In the genomic region with DNA sequence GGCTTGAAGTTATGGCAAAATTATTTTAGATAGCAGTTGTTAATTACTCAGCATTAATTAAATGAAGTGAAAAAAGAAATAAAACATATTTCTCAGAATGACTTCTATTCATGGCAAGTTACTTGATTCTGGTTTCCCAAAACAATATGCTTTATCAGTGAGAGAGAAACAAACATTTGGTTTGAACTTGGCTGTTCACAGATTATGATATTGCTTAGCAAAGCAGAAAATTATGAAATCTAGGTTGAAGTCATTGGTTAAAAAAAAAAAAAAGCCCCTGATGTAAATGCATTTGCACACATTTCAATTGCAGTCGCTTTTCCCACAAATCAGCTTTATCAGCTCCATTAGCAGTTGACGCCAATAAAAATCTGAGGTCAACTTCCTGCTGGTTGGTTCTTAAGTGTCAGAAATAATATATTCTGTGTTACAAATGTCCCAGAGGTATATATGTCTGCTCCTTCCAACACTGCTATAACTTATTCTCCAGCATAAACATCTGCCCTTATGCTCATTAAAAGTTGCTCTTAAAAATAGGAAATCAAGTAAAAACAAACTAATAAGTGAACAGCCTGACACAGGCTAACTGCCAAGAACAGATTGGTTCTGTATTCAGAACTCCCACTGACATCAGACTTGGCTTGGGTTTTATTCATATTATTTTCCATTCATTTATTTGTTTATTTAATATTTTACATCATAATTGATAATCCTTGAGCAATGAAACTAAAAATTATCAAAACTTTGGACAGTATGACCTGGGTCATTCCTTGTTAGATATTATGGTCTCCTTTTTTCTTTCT, we compare ENCODE assay signal across 22 cellular contexts.
DNase-seq lines count a peak whose midpoint lies in the region; ATAC-seq, FAIRE-seq and TF ChIP-seq lines count a peak whose summit lies in the region.
"Had no signal": no experiment of that assay in that cellular context is flagged by ENCODE, and none has a peak within 500 bp of the region (broad histone marks: within the 10 kb centered on the region; RNA-seq: fewer than 3 reads in every experiment).

No MANE protein-coding gene starts in this region.

- H3K4me1 ChIP-seq in pancreas, result no peaks in the 10 kb centered on the region
- H3K4me1 ChIP-seq: SJCRH30 had no signal

- no peak for TF ChIP-seq CTCF in pancreas (IDR thresholded peaks at IDR 0.05)

- WGBS in pancreas, 2 donors, result 21 to 37% methylated on average over 2 of the region's 2 CpGs

- peak; percentile 34 for DNase-seq in DMS 273 (lab: John Stamatoyannopoulos, UW; ENCODE audit: unreplicated experiment)
- no peak for DNase-seq in DMS 273 treated with DMSO at 0.1 percent for 48 hours (lab: John Stamatoyannopoulos, UW)
- peak; percentile 57 for DNase-seq in NCI-H446 treated with DMSO at 0.1 percent for 48 hours (lab: John Stamatoyannopoulos, UW)
- DNase-seq in frontal cortex (ENCODE audit: low spot score in 2 of 2), result no peak
- no peak for DNase-seq in pancreas
- no peak for DNase-seq in activated effector memory CD4-positive, alpha-beta T cell treated with anti-CD3 and anti-CD28 coated beads, Interleukin-2, amount 50 U/mL, for 16 hours
- no peak for DNase-seq in DMS53 treated with DMSO at 0.1 percent for 48 hours (lab: John Stamatoyannopoulos, UW; ENCODE audit: unreplicated experiment)
- DNase-seq: EL, H7, Karpas-422, MG63, NCI-H1092, NCI-H146, NCI-H2107, NCI-H345, NCI-H69, RPMI8226, SJCRH30 had no signal

- H3K36me3 ChIP-seq in pancreas, result no peaks in the 10 kb centered on the region
- H3K36me3 ChIP-seq: MG63, SJCRH30 had no signal

- intact Hi-C loops in pancreas (cut with DNase I), result no loop called here

- H3K4me3 ChIP-seq in pancreas, result no peak overlapping the region
- H3K4me3 ChIP-seq: MG63, SJCRH30 had no signal

- no peaks in the 10 kb centered on the region for H3K27me3 ChIP-seq in pancreas
- H3K27me3 ChIP-seq: MG63, SJCRH30 had no signal

- FAIRE-seq in frontal cortex (lab: Jason Lieb, UNC) (peak; percentile 30), pancreas (lab: Jason Lieb, UNC) (peak; percentile 39)
- FAIRE-seq: GM19239 had no signal

- ATAC-seq in pancreas (peak in 3 of 4 donors; percentile 31 to 70 (median 53)), GM19328 (IDR thresholded peaks at IDR 0.05; ENCODE audit: unreplicated experiment) (no peak)

- H3K27ac ChIP-seq in pancreas, result no peak overlapping the region
- H3K27ac ChIP-seq: 22Rv1, C4-2B, SJCRH30 had no signal

- no peaks in the 10 kb centered on the region for H3K9me3 ChIP-seq in pancreas
- H3K9me3 ChIP-seq: MG63, SJCRH30 had no signal

Comparison
In these comparisons a context has a peak if more than half of its experiments do, and no peak if none do; other contexts are left out.
1. DNase-seq: peak in DMS 273 (single experiment) and NCI-H446 treated with DMSO at 0.1 percent for 48 hours (single experiment); none in DMS 273 treated with DMSO at 0.1 percent for 48 hours (single experiment), frontal cortex (0 of 2), pancreas (0 of 6), activated effector memory CD4-positive, alpha-beta T cell treated with anti-CD3 and anti-CD28 coated beads, Interleukin-2, amount 50 U/mL, for 16 hours (single experiment) and DMS53 treated with DMSO at 0.1 percent for 48 hours (single experiment).